ENCODE assay signal across 1 cellular context in genomic region chr6:42911171-42912021, GRCh38.
TF ChIP-seq lines count a peak whose summit lies in the region.

No MANE protein-coding gene starts in this region.

TF ChIP-seq in IMR-90, 13 proteins besides CTCF, POLR2A, EP300 and RAD21:
- no peak for TF ChIP-seq CEBPB (IDR thresholded peaks at IDR 0.05; ENCODE audit: low read depth, low read length)
- no peak for TF ChIP-seq MAZ (IDR thresholded peaks at IDR 0.05; ENCODE audit: borderline replicate concordance, low read depth, low read length)
- no peak for TF ChIP-seq RFX5 (IDR thresholded peaks at IDR 0.05; ENCODE audit: low read depth, low read length)
- no peak for TF ChIP-seq FOS (IDR thresholded peaks at IDR 0.05; ENCODE audit: low read depth, low read length)
- TF ChIP-seq, protein P1, sequence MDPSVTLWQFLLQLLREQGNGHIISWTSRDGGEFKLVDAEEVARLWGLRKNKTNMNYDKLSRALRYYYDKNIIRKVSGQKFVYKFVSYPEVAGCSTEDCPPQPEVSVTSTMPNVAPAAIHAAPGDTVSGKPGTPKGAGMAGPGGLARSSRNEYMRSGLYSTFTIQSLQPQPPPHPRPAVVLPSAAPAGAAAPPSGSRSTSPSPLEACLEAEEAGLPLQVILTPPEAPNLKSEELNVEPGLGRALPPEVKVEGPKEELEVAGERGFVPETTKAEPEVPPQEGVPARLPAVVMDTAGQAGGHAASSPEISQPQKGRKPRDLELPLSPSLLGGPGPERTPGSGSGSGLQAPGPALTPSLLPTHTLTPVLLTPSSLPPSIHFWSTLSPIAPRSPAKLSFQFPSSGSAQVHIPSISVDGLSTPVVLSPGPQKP (IDR thresholded peaks at IDR 0.05; ENCODE audit: borderline replicate concordance, low read depth, low read length): no peak
- no peak for TF ChIP-seq CHD1 (IDR thresholded peaks at IDR 0.05; ENCODE audit: low read depth, low read length)
- no peak for TF ChIP-seq MAFK (IDR thresholded peaks at IDR 0.05; ENCODE audit: low read depth, low read length)
- TF ChIP-seq BHLHE40 (IDR thresholded peaks at IDR 0.05; ENCODE audit: low read depth, low read length): no peak
- no peak for TF ChIP-seq SMC3 (IDR thresholded peaks at IDR 0.05; ENCODE audit: low read depth, low read length)
- no peak for TF ChIP-seq RCOR1 (IDR thresholded peaks at IDR 0.05; ENCODE audit: insufficient replicate concordance, low read length)
- no peak for TF ChIP-seq MXI1 (IDR thresholded peaks at IDR 0.05; ENCODE audit: borderline replicate concordance, low read depth, low read length)
- no peak for TF ChIP-seq NFE2L2 (IDR thresholded peaks at IDR 0.05; ENCODE audit: low read depth, low read length)
- TF ChIP-seq, protein P2, sequence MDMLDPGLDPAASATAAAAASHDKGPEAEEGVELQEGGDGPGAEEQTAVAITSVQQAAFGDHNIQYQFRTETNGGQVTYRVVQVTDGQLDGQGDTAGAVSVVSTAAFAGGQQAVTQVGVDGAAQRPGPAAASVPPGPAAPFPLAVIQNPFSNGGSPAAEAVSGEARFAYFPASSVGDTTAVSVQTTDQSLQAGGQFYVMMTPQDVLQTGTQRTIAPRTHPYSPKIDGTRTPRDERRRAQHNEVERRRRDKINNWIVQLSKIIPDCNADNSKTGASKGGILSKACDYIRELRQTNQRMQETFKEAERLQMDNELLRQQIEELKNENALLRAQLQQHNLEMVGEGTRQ (IDR thresholded peaks at IDR 0.05; ENCODE audit: low read depth, low read length): no peak
